In genomic region chr19:51576850-51577249, GRCh38 we compare ENCODE assay signal across 17 cellular contexts. TPM values are rescaled to one million over a fixed set of nuclear protein-coding genes. Genes with fewer than 3 reads are reported as not detected.
DNase-seq lines count a peak whose midpoint lies in the region; ATAC-seq, FAIRE-seq and TF ChIP-seq lines count a peak whose summit lies in the region.
"Had no signal": no experiment of that assay in that cellular context is flagged by ENCODE, and none has a peak within 500 bp of the region (broad histone marks: within the 10 kb centered on the region; RNA-seq: fewer than 3 reads in every experiment).

No MANE protein-coding gene starts in this region.

- intact Hi-C loops in GM12878 (cut with micrococcal nuclease; ENCODE audit: unreplicated experiment): no loop called here

- POLR2A ChIA-PET in activated CD4-positive, alpha-beta T cell treated with anti-CD3 and anti-CD28 coated beads, Interleukin-2, amount 10 ng/mL, durations not matched to agents 7 days and 5 days (lab: Charles Lee): no interaction called here
- POLR2A ChIA-PET in GM12878 (lab: Charles Lee): no interaction called here

- RAD21 ChIA-PET in GM12878 (lab: Charles Lee; ENCODE audit: unreplicated experiment): interaction anchor here (0.8 kb wide), 1 partner anchor 1854 kb away, joined by 3 read pairs; no protein-coding TSS in a partner anchor

- H3K27me3 Mint-ChIP-seq in activated CD4-positive, alpha-beta T cell treated with anti-CD3 and anti-CD28 coated beads, Interleukin-2, amount 10 ng/mL, durations not matched to agents 7 days and 5 days: no peaks in the 10 kb centered on the region

- H3K36me3 ChIP-seq in GM12878 (ENCODE audit: control insufficient read depth in 2 of 2, insufficient read depth in 2 of 2, low read length in 1 of 2): peaks cover 6 to 18% of the 10 kb centered on the region in 2 experiments

- peak overlapping the region; percentile 33 for H3K27ac Mint-ChIP-seq in activated CD4-positive, alpha-beta T cell treated with anti-CD3 and anti-CD28 coated beads, Interleukin-2, amount 10 ng/mL, durations not matched to agents 7 days and 5 days

- peak overlapping the region; percentile 57 for H3K4me2 ChIP-seq in GM12878 (ENCODE audit: control insufficient read depth, insufficient read depth)
- H3K4me2 ChIP-seq: BLaER1 treated with 17β-estradiol and CSF1 and Interleukin-3, amounts not matched to agents 10 nM and 100 nM; KMS-11 had no signal

- no peak for TF ChIP-seq CTCF in GM12878 (IDR thresholded peaks at IDR 0.05 in 2 of 3, conservative IDR thresholded peaks at IDR 0.05 in 1 of 3; ENCODE audit: control insufficient read depth in 2 of 3, extremely low read depth in 1 of 3, insufficient read depth in 1 of 3, low read depth in 3 of 3, low read length in 3 of 3)

- peak overlapping the region; percentile 15; the same call in 1 of the 2 replicates for H3K4me3 ChIP-seq in GM12878
- H3K4me3 ChIP-seq: BLaER1 treated with 17β-estradiol and CSF1 and Interleukin-3, amounts not matched to agents 10 nM and 100 nM had no signal

- peaks cover 25% of the 10 kb centered on the region for H3K4me1 Mint-ChIP-seq in activated CD4-positive, alpha-beta T cell treated with anti-CD3 and anti-CD28 coated beads, Interleukin-2, amount 10 ng/mL, durations not matched to agents 7 days and 5 days

- no peak overlapping the region for H3K9ac ChIP-seq in GM12878 (ENCODE audit: control insufficient read depth, insufficient read depth, low read length)
- H3K9ac ChIP-seq: BLaER1 treated with 17β-estradiol and CSF1 and Interleukin-3, amounts not matched to agents 10 nM and 100 nM; KMS-11 had no signal

- H3K9me3 ChIP-seq in GM12878 (replicated peaks; ENCODE audit: control insufficient read depth, insufficient read depth, low read length): no peaks in the 10 kb centered on the region

- peaks cover 14% of the 10 kb centered on the region for H3K79me2 ChIP-seq in GM12878 (ENCODE audit: control insufficient read depth, insufficient read depth, low read length)

- SMC1A ChIA-PET in GM12878 (lab: Charles Lee; ENCODE audit: uncharacterized antibody, unreplicated experiment): no interaction called here

- H2AFZ ChIP-seq in GM12878 (ENCODE audit: control insufficient read depth, low read depth, low read length): no peak overlapping the region

- no peaks in the 10 kb centered on the region for H3K27me3 ChIP-seq in GM12878 (replicated peaks in 1 of 2; ENCODE audit: control insufficient read depth in 2 of 2, insufficient read depth in 2 of 2, low read length in 1 of 2)
- H3K27me3 ChIP-seq: BLaER1 treated with 17β-estradiol and CSF1 and Interleukin-3, amounts not matched to agents 10 nM and 100 nM had no signal

- peaks cover 10% of the 10 kb centered on the region for H3K9me3 Mint-ChIP-seq in activated CD4-positive, alpha-beta T cell treated with anti-CD3 and anti-CD28 coated beads, Interleukin-2, amount 10 ng/mL, durations not matched to agents 7 days and 5 days

- ATAC-seq in GM18907 (IDR thresholded peaks at IDR 0.05; ENCODE audit: unreplicated experiment) (peak; percentile 69), HG02870 (IDR thresholded peaks at IDR 0.05; ENCODE audit: unreplicated experiment) (peak; percentile 55), GM12878 (0 out of 3 replicates have a peak, but pooled peaks have one; percentile 22), HG02642 (IDR thresholded peaks at IDR 0.05; ENCODE audit: poor library complexity, unreplicated experiment) (no peak)

- no peaks in the 10 kb centered on the region for H4K20me1 ChIP-seq in GM12878 (ENCODE audit: control insufficient read depth, insufficient read depth)
- H4K20me1 ChIP-seq: BLaER1 treated with 17β-estradiol and CSF1 and Interleukin-3, amounts not matched to agents 10 nM and 100 nM had no signal

- no peak for TF ChIP-seq POLR2A in GM12878 (IDR thresholded peaks at IDR 0.05; ENCODE audit: low read depth, low read length)

- in situ Hi-C loops in GM12878 (cut with MboI): no loop called here

- DNase-seq in activated CD4-positive, alpha-beta T cell treated with anti-CD3 and anti-CD28 coated beads, Interleukin-2, amount 10 ng/mL, durations not matched to agents 7 days and 5 days: no peak
- no peak for DNase-seq in activated CD4-positive, alpha-beta T cell treated with anti-CD3 and anti-CD28 coated beads, Interleukin-2, amount 50 U/mL, for 4 hours
- no peak for DNase-seq in GM12878 (ENCODE audit: low read depth, low spot score)
- DNase-seq in NCI-H2171 treated with DMSO at 0.1 percent for 48 hours (lab: John Stamatoyannopoulos, UW): no peak
- DNase-seq in NCI-H1930 (lab: John Stamatoyannopoulos, UW): no peak
- DNase-seq: 8988T, DMS53, GF-D8, GOT3, H9 had no signal

- H3K36me3 Mint-ChIP-seq in activated CD4-positive, alpha-beta T cell treated with anti-CD3 and anti-CD28 coated beads, Interleukin-2, amount 10 ng/mL, durations not matched to agents 7 days and 5 days (ENCODE audit: low read depth): peaks cover 42% of the 10 kb centered on the region

- peaks cover 8% of the 10 kb centered on the region; the same call in 1 of the 2 replicates for H3K4me1 ChIP-seq in GM12878 (ENCODE audit: control insufficient read depth, insufficient read depth, low read length)

- no peak overlapping the region for H3K27ac ChIP-seq in GM12878 (ENCODE audit: control insufficient read depth, insufficient read depth)
- H3K27ac ChIP-seq: BLaER1 treated with 17β-estradiol and CSF1 and Interleukin-3, amounts not matched to agents 10 nM and 100 nM; KMS-11 had no signal

- WGBS in GM12878 (ENCODE audit: insufficient coverage, insufficient replicate concordance, low lambda C conversion rate, missing lambda C conversion rate): 58% methylated on average over 6 of the region's 6 CpGs

- no peak for TF ChIP-seq RAD21 in GM12878 (IDR thresholded peaks at IDR 0.05; ENCODE audit: insufficient read depth, low read depth, low read length)

- no peak overlapping the region for H3K4me3 Mint-ChIP-seq in activated CD4-positive, alpha-beta T cell treated with anti-CD3 and anti-CD28 coated beads, Interleukin-2, amount 10 ng/mL, durations not matched to agents 7 days and 5 days
- H3K4me3 Mint-ChIP-seq: CD4-positive, CD25-positive, alpha-beta regulatory T cell; H9 had no signal

- CTCF ChIA-PET in activated CD4-positive, alpha-beta T cell treated with anti-CD3 and anti-CD28 coated beads, Interleukin-2, amount 10 ng/mL, durations not matched to agents 7 days and 5 days (lab: Charles Lee): no interaction called here
- CTCF ChIA-PET in GM12878 (lab: Yijun Ruan, JAX): interaction anchor here (0.6 kb wide), 1 partner anchor 80 kb away, joined by 3 read pairs; no protein-coding TSS in a partner anchor

- BruUV-seq in GM12878 (replicated peaks; lab: Mats Ljungman, UMichigan): no TSS peak

- peak; percentile 27 for FAIRE-seq in GM12878 (lab: Jason Lieb, UNC)

- no peak for TF ChIP-seq EP300 in GM12878 (IDR thresholded peaks at IDR 0.05; ENCODE audit: borderline replicate concordance in 1 of 2, control insufficient read depth in 1 of 2, low read depth in 2 of 2, low read length in 2 of 2)

RNA-seq across cellular contexts. Expression of gene ZNF175, which starts 5.8 kb away (rescaled TPM):
- total RNA-seq in activated CD4-positive, alpha-beta T cell treated with anti-CD3 and anti-CD28 coated beads, Interleukin-2, amount 10 ng/mL, durations not matched to agents 7 days and 5 days: 1 to 10 TPM; 7.3 to 7.4 TPM
- 35.3 and 36.3 TPM in 2 replicates for total RNA-seq in GM12878 (2013; cell fraction: nucleolus; rRNA removed)
- total RNA-seq in GM12878 (2014; rRNA removed) (3.3 and 4.0 TPM in 2 replicates), GM12878 (2014; rRNA removed; fragmentation: Illumina TruSeq; extraction: Trizol) (7.0 and 7.1 TPM in 2 replicates), GM12878 (2021) (12.0 and 12.8 TPM in 2 replicates)
- polyA plus RNA-seq in GM12878 (2011; ENCODE audit: low read depth): 4.7 TPM
- polyA plus RNA-seq in GM12878 (2011; rRNA removed) (9.0 and 12.9 TPM in 2 replicates), GM12878 (2014; fragmentation: Illumina TruSeq; extraction: Trizol) (9.9 and 10.4 TPM in 2 replicates), GM12878 (2014; fragmentation: Nextera tagmentation; extraction: Ambion mirVana) (1 to 10 TPM; 1.5 to 1.8 TPM), GM12878 (2014; rRNA removed) (4.8 TPM in 2 replicates), GM12878 (2016; fragmentation: Nextera tagmentation; extraction: Ambion mirVana) (1 to 10 TPM; 1.9 to 2.1 TPM)
- 3.5 and 3.8 TPM in 2 replicates for polyA plus RNA-seq in GM12878 (2011; cell fraction: cytosol; rRNA removed)
- polyA plus RNA-seq in GM12878 (2011; cell fraction: nucleus; rRNA removed): 10.0 and 11.1 TPM in 2 replicates
- polyA plus RNA-seq in GM12878 (2012): 5.8 and 6.4 TPM in 2 replicates
- 8.4 and 10.7 TPM in 2 replicates for polyA minus RNA-seq in GM12878 (2011; rRNA and poly(A)+ RNA removed)
- 4.8 and 6.2 TPM in 2 replicates for polyA minus RNA-seq in GM12878 (2011; cell fraction: cytosol; rRNA and poly(A)+ RNA removed)
- polyA minus RNA-seq in GM12878 (2011; cell fraction: nucleus; rRNA and poly(A)+ RNA removed): 8.3 and 11.6 TPM in 2 replicates

RNA-seq across cellular contexts. Expression of gene SIGLEC6, which starts 45.4 kb away (rescaled TPM):
- under 1 TPM; 0.29 to 0.69 TPM for total RNA-seq in activated CD4-positive, alpha-beta T cell treated with anti-CD3 and anti-CD28 coated beads, Interleukin-2, amount 10 ng/mL, durations not matched to agents 7 days and 5 days
- total RNA-seq in GM12878 (2013; cell fraction: nucleolus; rRNA removed): 0.27 and 0.71 TPM in 2 replicates
- total RNA-seq in GM12878 (2014; rRNA removed): 0.34 and 0.54 TPM in 2 replicates
- 0.40 and 0.64 TPM in 2 replicates for total RNA-seq in GM12878 (2014; rRNA removed; fragmentation: Illumina TruSeq; extraction: Trizol)
- 0.31 and 0.45 TPM in 2 replicates for total RNA-seq in GM12878 (2021)
- polyA plus RNA-seq in GM12878 (2011; ENCODE audit: low read depth): not detected
- polyA plus RNA-seq in GM12878 (2011; rRNA removed): 0.08 TPM in 1 of 2 replicates, not detected in the other
- polyA plus RNA-seq in GM12878 (2011; cell fraction: cytosol; rRNA removed): 0.06 and 0.10 TPM in 2 replicates
- polyA plus RNA-seq in GM12878 (2011; cell fraction: nucleus; rRNA removed): 0.10 and 0.19 TPM in 2 replicates
- polyA plus RNA-seq in GM12878 (2012): 0.23 and 0.24 TPM in 2 replicates
- 0.10 and 0.14 TPM in 2 replicates for polyA plus RNA-seq in GM12878 (2014; fragmentation: Illumina TruSeq; extraction: Trizol)
- polyA plus RNA-seq in GM12878 (2014; fragmentation: Nextera tagmentation; extraction: Ambion mirVana): under 1 TPM in 1 of 2 experiments, not detected in 1; 0.13 TPM
- polyA plus RNA-seq in GM12878 (2014; rRNA removed): 0.31 and 0.38 TPM in 2 replicates
- polyA plus RNA-seq in GM12878 (2016; fragmentation: Nextera tagmentation; extraction: Ambion mirVana): under 1 TPM in 1 of 2 experiments, not detected in 1; 0.23 TPM
- 0.10 TPM in 1 of 2 replicates, not detected in the other for polyA minus RNA-seq in GM12878 (2011; rRNA and poly(A)+ RNA removed)
- not detected in 2 replicates for polyA minus RNA-seq in GM12878 (2011; cell fraction: cytosol; rRNA and poly(A)+ RNA removed)
- polyA minus RNA-seq in GM12878 (2011; cell fraction: nucleus; rRNA and poly(A)+ RNA removed): not detected in 2 replicates
- total RNA-seq: CD4-positive, CD25-positive, alpha-beta regulatory T cell; HT1080 had no signal
- polyA plus RNA-seq: CD4-positive, CD25-positive, alpha-beta regulatory T cell had no signal

RNA-seq across cellular contexts. Expression of gene SIGLEC5, which starts 53.4 kb away (rescaled TPM):
- not detected for total RNA-seq in activated CD4-positive, alpha-beta T cell treated with anti-CD3 and anti-CD28 coated beads, Interleukin-2, amount 10 ng/mL, durations not matched to agents 7 days and 5 days
- not detected in 2 replicates for total RNA-seq in GM12878 (2013; cell fraction: nucleolus; rRNA removed)
- total RNA-seq in GM12878 (2014; rRNA removed) (1.9 and 2.5 TPM in 2 replicates), GM12878 (2014; rRNA removed; fragmentation: Illumina TruSeq; extraction: Trizol) (1.2 and 1.5 TPM in 2 replicates), GM12878 (2021) (1.1 TPM in 1 of 2 replicates, not detected in the other)
- polyA plus RNA-seq in GM12878 (2011; ENCODE audit: low read depth): not detected
- polyA plus RNA-seq in GM12878 (2011; rRNA removed) (0.45 TPM in 1 of 2 replicates, not detected in the other), GM12878 (2014; fragmentation: Illumina TruSeq; extraction: Trizol) (0.44 and 1.4 TPM in 2 replicates), GM12878 (2014; fragmentation: Nextera tagmentation; extraction: Ambion mirVana) (under 1 TPM; 0.05 to 0.06 TPM), GM12878 (2014; rRNA removed) (not detected in 2 replicates), GM12878 (2016; fragmentation: Nextera tagmentation; extraction: Ambion mirVana) (1 to 10 TPM; 1.6 to 1.8 TPM)
- polyA plus RNA-seq in GM12878 (2011; cell fraction: cytosol; rRNA removed): 0.30 TPM in 1 of 2 replicates, not detected in the other
- polyA plus RNA-seq in GM12878 (2011; cell fraction: nucleus; rRNA removed): not detected in 2 replicates
- polyA plus RNA-seq in GM12878 (2012): 0.14 and 0.42 TPM in 2 replicates
- polyA minus RNA-seq in GM12878 (2011; rRNA and poly(A)+ RNA removed): 0.88 TPM in 1 of 2 replicates, not detected in the other
- polyA minus RNA-seq in GM12878 (2011; cell fraction: cytosol; rRNA and poly(A)+ RNA removed): 1.2 and 2.0 TPM in 2 replicates
- polyA minus RNA-seq in GM12878 (2011; cell fraction: nucleus; rRNA and poly(A)+ RNA removed): 1.3 and 2.1 TPM in 2 replicates
- total RNA-seq: CD4-positive, CD25-positive, alpha-beta regulatory T cell; H9; HT1080 had no signal
